Comparison of ENCODE assay signal across 8 cellular contexts in the genomic region with DNA sequence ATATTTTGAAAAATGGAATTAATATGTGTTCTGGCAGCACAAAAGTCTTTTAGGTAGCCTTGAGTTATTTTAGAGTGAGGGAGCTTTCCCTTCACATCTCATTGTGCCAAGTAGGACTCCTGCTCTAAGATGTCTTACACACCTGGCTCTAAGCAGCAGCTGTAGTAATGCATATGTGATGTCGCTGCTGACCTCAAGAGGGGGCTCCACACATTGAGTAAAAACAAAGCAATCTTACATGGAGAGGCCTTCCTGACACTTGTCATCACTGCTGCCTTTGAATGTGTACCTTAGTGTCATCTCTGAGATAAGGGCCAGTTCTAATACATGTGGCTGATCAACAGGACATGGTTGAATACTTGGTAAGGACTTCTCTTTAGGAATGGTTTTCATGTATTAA.
A peak's percentile ranks its signal among the peaks of the same experiment; 100 is the strongest.
DNase-seq lines count a peak whose midpoint lies in the region; ATAC-seq, FAIRE-seq and TF ChIP-seq lines count a peak whose summit lies in the region.

No MANE protein-coding gene starts in this region.

- H3K4me1 ChIP-seq in GM12878 (ENCODE audit: control insufficient read depth, insufficient read depth, low read length): no peaks in the 10 kb centered on the region

- TF ChIP-seq CTCF in GM12878 (IDR thresholded peaks at IDR 0.05 in 2 of 3, conservative IDR thresholded peaks at IDR 0.05 in 1 of 3; ENCODE audit: control insufficient read depth in 2 of 3, extremely low read depth in 1 of 3, insufficient read depth in 1 of 3, low read depth in 3 of 3, low read length in 3 of 3): peak; percentile 57 to 65 (median 64); a peak in 5 of 6 replicates

- BruUV-seq in GM12878 (replicated peaks; lab: Mats Ljungman, UMichigan): no TSS peak

- intact Hi-C loops in GM12878 (cut with micrococcal nuclease; ENCODE audit: unreplicated experiment): no loop called here

- no peak overlapping the region for H3K4me3 ChIP-seq in GM12878

- no peak overlapping the region for H3K27ac ChIP-seq in GM12878 (ENCODE audit: control insufficient read depth, insufficient read depth)

- ATAC-seq in GM18907 (IDR thresholded peaks at IDR 0.05; ENCODE audit: unreplicated experiment) (peak; percentile 87), HG03045 (IDR thresholded peaks at IDR 0.05; ENCODE audit: unreplicated experiment) (peak; percentile 56), GM12878 (peak; percentile 91)

- no peak for TF ChIP-seq EP300 in GM12878 (IDR thresholded peaks at IDR 0.05; ENCODE audit: borderline replicate concordance in 1 of 2, control insufficient read depth in 1 of 2, low read depth in 2 of 2, low read length in 2 of 2)

- peak; percentile 4 for DNase-seq in DMS79 (lab: John Stamatoyannopoulos, UW)
- DNase-seq in NCI-H526 (lab: John Stamatoyannopoulos, UW): peak; percentile 11 to 34
- no peak for DNase-seq in GM12878 (ENCODE audit: low read depth, low spot score)
- DNase-seq in lung microvascular endothelial cell (ENCODE audit: low read depth in 2 of 2): peak; percentile 45 to 71
- no peak for DNase-seq in occipital lobe (lab: John Stamatoyannopoulos, UW)
- no peak for DNase-seq in 8988T

- H3K79me2 ChIP-seq in GM12878 (ENCODE audit: control insufficient read depth, insufficient read depth, low read length): no peaks in the 10 kb centered on the region

- H2AFZ ChIP-seq in GM12878 (ENCODE audit: control insufficient read depth, low read depth, low read length): no peak overlapping the region

- TF ChIP-seq POLR2A in GM12878 (IDR thresholded peaks at IDR 0.05; ENCODE audit: low read depth, low read length): peak; percentile 52

- POLR2A ChIA-PET in GM12878 (lab: Charles Lee): interaction anchor here (0.7 to 1.3 kb wide), 5 partner anchors 16 to 209 kb away, joined by 3 to 4 read pairs (median 3); a partner anchor contains a TSS

- FAIRE-seq in GM12878 (lab: Jason Lieb, UNC): no peak

- TF ChIP-seq RAD21 in GM12878 (IDR thresholded peaks at IDR 0.05; ENCODE audit: insufficient read depth, low read depth, low read length): peak; percentile 47; the same call in 1 of the 2 replicates

- RAD21 ChIA-PET in GM12878 (lab: Charles Lee; ENCODE audit: unreplicated experiment): interaction anchor here (0.8 to 2.1 kb wide), 6 partner anchors 13 to 255 kb away, joined by 3 to 8 read pairs (median 5); no protein-coding TSS in a partner anchor

- WGBS in GM12878 (ENCODE audit: insufficient coverage, insufficient replicate concordance, low lambda C conversion rate, missing lambda C conversion rate): 50% methylated on average over 1 of the region's 1 CpG

- H3K9ac ChIP-seq in GM12878 (ENCODE audit: control insufficient read depth, insufficient read depth, low read length): no peak overlapping the region

- CTCF ChIA-PET in GM12878 (lab: Yijun Ruan, JAX): interaction anchor here (0.7 to 2.7 kb wide), 22 partner anchors 9 to 586 kb away, joined by 3 to 19 read pairs (median 5); a partner anchor contains a TSS

- no peaks in the 10 kb centered on the region for H3K9me3 ChIP-seq in GM12878 (replicated peaks; ENCODE audit: control insufficient read depth, insufficient read depth, low read length)

- SMC1A ChIA-PET in GM12878 (lab: Charles Lee; ENCODE audit: uncharacterized antibody, unreplicated experiment): interaction anchor here (0.7 to 2.4 kb wide), 12 partner anchors 9 to 305 kb away, joined by 3 to 12 read pairs (median 4); no protein-coding TSS in a partner anchor

- in situ Hi-C loops in GM12878 (cut with MboI): no loop called here

- 0 out of 4 replicates have a peak, but pooled peaks cover 0 to 10% of the 10 kb centered on the region in 2 experiments for H3K36me3 ChIP-seq in GM12878 (ENCODE audit: control insufficient read depth in 2 of 2, insufficient read depth in 2 of 2, low read length in 1 of 2)

- no peak overlapping the region for H3K4me2 ChIP-seq in GM12878 (ENCODE audit: control insufficient read depth, insufficient read depth)

- no peaks in the 10 kb centered on the region for H3K27me3 ChIP-seq in GM12878 (replicated peaks in 1 of 2; ENCODE audit: control insufficient read depth in 2 of 2, insufficient read depth in 2 of 2, low read length in 1 of 2)

- H4K20me1 ChIP-seq in GM12878 (ENCODE audit: control insufficient read depth, insufficient read depth): no peaks in the 10 kb centered on the region

TF ChIP-seq in GM12878, 131 proteins besides CTCF, POLR2A, EP300 and RAD21:
- TF ChIP-seq SMC3 (IDR thresholded peaks at IDR 0.05; ENCODE audit: borderline replicate concordance, low read length): peak; percentile 26; the same call in 1 of the 2 replicates
- TF ChIP-seq, protein P1, sequence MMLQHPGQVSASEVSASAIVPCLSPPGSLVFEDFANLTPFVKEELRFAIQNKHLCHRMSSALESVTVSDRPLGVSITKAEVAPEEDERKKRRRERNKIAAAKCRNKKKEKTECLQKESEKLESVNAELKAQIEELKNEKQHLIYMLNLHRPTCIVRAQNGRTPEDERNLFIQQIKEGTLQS (IDR thresholded peaks at IDR 0.05; ENCODE audit: borderline replicate concordance, extremely low read depth, low read depth, low read length): no peak
- 0 out of 2 replicates have a peak, but pooled peaks have one; percentile 21 for TF ChIP-seq RUNX3 (IDR thresholded peaks at IDR 0.05; ENCODE audit: low read length)
- TF ChIP-seq POLR2AphosphoS5 (IDR thresholded peaks at IDR 0.05; ENCODE audit: low read length): peak; percentile 35; the same call in 1 of the 2 replicates

Comparison
In these comparisons a context has a peak if more than half of its experiments do, and no peak if none do; other contexts are left out.
1. DNase-seq: peak in DMS79 (single experiment), NCI-H526 (2 of 2) and lung microvascular endothelial cell (2 of 2); none in GM12878 (single experiment), occipital lobe (single experiment) and 8988T (single experiment).
2. Peak in every context shown above with its lines, with median percentiles within 50 percentile points of each other: ATAC-seq.